17 cellular contexts compared by ENCODE assay signal in the genomic region with DNA sequence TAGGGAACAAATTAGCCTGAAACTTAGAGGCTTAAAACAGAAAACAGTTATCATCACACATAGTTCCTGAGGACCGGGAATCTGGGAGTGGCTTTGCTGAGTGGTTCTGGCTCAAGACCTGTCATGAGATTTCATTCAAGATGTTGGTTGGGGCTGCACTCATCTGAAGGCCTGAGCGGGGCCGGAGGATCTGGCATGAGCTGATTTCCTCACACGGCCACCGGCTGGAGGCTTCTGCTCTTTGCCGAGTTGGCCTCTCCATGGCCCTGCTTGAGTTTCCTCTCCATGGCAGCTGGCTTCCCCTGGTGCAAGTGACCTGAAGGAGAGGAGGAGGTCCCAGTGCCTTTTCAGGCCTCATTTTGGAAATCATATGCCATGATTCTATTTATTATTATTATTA.
A peak's percentile ranks its signal among the peaks of the same experiment; 100 is the strongest.
DNase-seq lines count a peak whose midpoint lies in the region; ATAC-seq and TF ChIP-seq lines count a peak whose summit lies in the region.
"Had no signal": no experiment of that assay in that cellular context is flagged by ENCODE, and none has a peak within 500 bp of the region (broad histone marks: within the 10 kb centered on the region; RNA-seq: fewer than 3 reads in every experiment).

No MANE protein-coding gene starts in this region.

- TF ChIP-seq CTCF in H9 (conservative IDR thresholded peaks at IDR 0.05), result no peak

- peak; percentile 5 for DNase-seq in activated T-cell treated with anti-CD3 and anti-CD28 coated beads, Interleukin-2, amount 50 U/mL, for 24 hours
- DNase-seq in activated T-cell treated with anti-CD3 and anti-CD28 coated beads, Interleukin-2, amount 50 U/mL, for 48 hours, result no peak
- DNase-seq in H9 (peak; percentile 8), ecto neural progenitor cell (ENCODE audit: low spot score) (peak; percentile 19), posterior vena cava (ENCODE audit: low spot score) (peak; percentile 36), nucleus accumbens (lab: John Stamatoyannopoulos, UW) (no peak), occipital lobe (lab: John Stamatoyannopoulos, UW) (no peak)
- DNase-seq: BE2C; CD4-positive, alpha-beta memory T cell; DMS79 treated with DMSO at 0.1 percent for 48 hours; EL; GOT3 had no signal

- no peak overlapping the region for H2BK120ac ChIP-seq in H9 (ENCODE audit: low read depth, low read length, poor library complexity, severe bottlenecking)

- H3K4me1 ChIP-seq in H9 (ENCODE audit: insufficient read depth, low read length), result no peaks in the 10 kb centered on the region
- H3K4me1 ChIP-seq: A549, BE2C, HAP-1 had no signal

- no peaks in the 10 kb centered on the region for H3K27me3 ChIP-seq in H9 (ENCODE audit: insufficient read depth, low read length)
- H3K27me3 ChIP-seq: BE2C had no signal

- no peak overlapping the region for H2BK5ac ChIP-seq in H9 (ENCODE audit: insufficient read length, low read length)

- no peak overlapping the region for H3K56ac ChIP-seq in H9 (ENCODE audit: insufficient read length, low read depth, low read length)

- no peaks in the 10 kb centered on the region for H3K9me3 Mint-ChIP-seq in activated T-cell treated with anti-CD3 and anti-CD28 coated beads, Interleukin-2, amount 50 U/mL, for 24 hours
- H3K9me3 Mint-ChIP-seq in H9, result no peaks in the 10 kb centered on the region; a peak in 2 of 5 replicates
- H3K9me3 Mint-ChIP-seq: CD4-positive, alpha-beta memory T cell had no signal

- H4K91ac ChIP-seq in H9 (ENCODE audit: insufficient read length, low read depth, low read length), result no peak overlapping the region

- no peaks in the 10 kb centered on the region for H3K23me2 ChIP-seq in H9 (ENCODE audit: insufficient read length, low read depth, low read length, poor library complexity, severe bottlenecking)

- H3K9ac ChIP-seq in H9 (ENCODE audit: extremely low read depth, insufficient read length, low read length), result no peak overlapping the region

- no peak overlapping the region for H3K27ac ChIP-seq in H9 (ENCODE audit: insufficient read length, low read depth, low read length)
- H3K27ac ChIP-seq: A549, C4-2B, HL-60 had no signal

- H4K8ac ChIP-seq in H9 (replicated peaks; ENCODE audit: insufficient read length, low read depth, low read length), result no peak overlapping the region

- no peaks in the 10 kb centered on the region for H3K79me2 ChIP-seq in H9 (ENCODE audit: insufficient read depth, low read length)

- no peak overlapping the region for H3K4ac ChIP-seq in H9 (ENCODE audit: low read depth, low read length)

- H3K18ac ChIP-seq in H9 (ENCODE audit: insufficient read length, low read depth, low read length), result no peak overlapping the region

- no peaks in the 10 kb centered on the region for H4K20me1 ChIP-seq in H9 (ENCODE audit: control insufficient read depth, insufficient read depth, insufficient read length)

- no peaks in the 10 kb centered on the region for H3K4me1 Mint-ChIP-seq in activated T-cell treated with anti-CD3 and anti-CD28 coated beads, Interleukin-2, amount 50 U/mL, for 24 hours (ENCODE audit: low read depth)
- peaks cover 2 to 6% of the 10 kb centered on the region in 2 experiments; a peak in 3 of 4 replicates for H3K4me1 Mint-ChIP-seq in H9

- H2BK12ac ChIP-seq in H9 (ENCODE audit: insufficient read length, low read depth, low read length), result no peak overlapping the region

- no peaks in the 10 kb centered on the region for H3K9me3 ChIP-seq in H9 (ENCODE audit: control insufficient read depth, low read depth, low read length)
- H3K9me3 ChIP-seq: A549, BE2C, HAP-1 had no signal

- H3K14ac ChIP-seq in H9 (ENCODE audit: insufficient read depth, low read length), result no peak overlapping the region

- H3K79me1 ChIP-seq in H9 (ENCODE audit: insufficient read depth, low read depth, low read length, poor library complexity, severe bottlenecking), result no peaks in the 10 kb centered on the region

- no peak overlapping the region for H2AFZ ChIP-seq in H9 (ENCODE audit: low read length)

- H3K27me3 Mint-ChIP-seq in activated T-cell treated with anti-CD3 and anti-CD28 coated beads, Interleukin-2, amount 50 U/mL, for 24 hours, result peaks cover 4% of the 10 kb centered on the region
- peaks cover 1% of the 10 kb centered on the region for H3K27me3 Mint-ChIP-seq in H9 (ENCODE audit: low read depth)

- H3K36me3 Mint-ChIP-seq in activated T-cell treated with anti-CD3 and anti-CD28 coated beads, Interleukin-2, amount 50 U/mL, for 24 hours (ENCODE audit: low read depth), result no peaks in the 10 kb centered on the region
- H3K36me3 Mint-ChIP-seq in H9 (ENCODE audit: insufficient read depth in 1 of 3, low read depth in 3 of 3), result no peaks in the 10 kb centered on the region
- H3K36me3 Mint-ChIP-seq: CD4-positive, alpha-beta memory T cell had no signal

- no peak for ATAC-seq in HG02885 (IDR thresholded peaks at IDR 0.05; ENCODE audit: poor library complexity, unreplicated experiment)
- ATAC-seq: A549 had no signal

- no peak overlapping the region for H3K4me2 ChIP-seq in H9 (ENCODE audit: insufficient read depth, insufficient read length, low read length)
- H3K4me2 ChIP-seq: A549 had no signal

- no peak overlapping the region for H4K5ac ChIP-seq in H9 (ENCODE audit: insufficient read length, low read depth, low read length)

- WGBS in H9 (ENCODE audit: extremely low coverage, insufficient read length, low lambda C conversion rate), result no CpG with 5 or more reads among the region's 6 CpGs

- H3K27ac Mint-ChIP-seq in activated T-cell treated with anti-CD3 and anti-CD28 coated beads, Interleukin-2, amount 50 U/mL, for 24 hours, result no peak overlapping the region
- H3K27ac Mint-ChIP-seq in H9, result no peak overlapping the region
- H3K27ac Mint-ChIP-seq: CD4-positive, alpha-beta memory T cell had no signal

- no peak overlapping the region for H2BK15ac ChIP-seq in H9 (ENCODE audit: low read depth, low read length)

- H3K4me3 Mint-ChIP-seq in activated T-cell treated with anti-CD3 and anti-CD28 coated beads, Interleukin-2, amount 50 U/mL, for 24 hours, result no peak overlapping the region
- H3K4me3 Mint-ChIP-seq in H9, result no peak overlapping the region
- H3K4me3 Mint-ChIP-seq: CD4-positive, alpha-beta memory T cell had no signal

- no peak overlapping the region for H2BK20ac ChIP-seq in H9 (ENCODE audit: low read depth, low read length, poor library complexity, severe bottlenecking)

- H3T11ph ChIP-seq in H9 (ENCODE audit: low read length), result no peak overlapping the region

- H3K23ac ChIP-seq in H9 (ENCODE audit: insufficient read length, low read depth, low read length), result no peak overlapping the region

- intact Hi-C loops in posterior vena cava (cut with DNase I), result no loop called here

- no peak overlapping the region for H2AK5ac ChIP-seq in H9 (ENCODE audit: insufficient read length, low read length)

Comparison
In these comparisons a context has a peak if more than half of its experiments do, and no peak if none do; other contexts are left out.
1. DNase-seq: peak in activated T-cell treated with anti-CD3 and anti-CD28 coated beads, Interleukin-2, amount 50 U/mL, for 24 hours (single experiment), H9 (single experiment), ecto neural progenitor cell (single experiment) and posterior vena cava (single experiment); none in activated T-cell treated with anti-CD3 and anti-CD28 coated beads, Interleukin-2, amount 50 U/mL, for 48 hours (0 of 2), nucleus accumbens (0 of 56) and occipital lobe (single experiment).